Comparison of ENCODE assay signal across 17 cellular contexts in genomic region chr2:47232738-47233415, GRCh38. TPM values are rescaled to one million over a fixed set of nuclear protein-coding genes. Genes with fewer than 3 reads are reported as not detected.
A peak's percentile ranks its signal among the peaks of the same experiment; 100 is the strongest.
DNase-seq lines count a peak whose midpoint lies in the region; TF ChIP-seq lines count a peak whose summit lies in the region.
"Had no signal": no experiment of that assay in that cellular context is flagged by ENCODE, and none has a peak within 500 bp of the region (broad histone marks: within the 10 kb centered on the region; RNA-seq: fewer than 3 reads in every experiment).

No MANE protein-coding gene starts in this region.

- peak; percentile 92 for DNase-seq in DMS53 (lab: John Stamatoyannopoulos, UW)
- DNase-seq in NCI-H1105 treated with DMSO at 0.1 percent for 48 hours (lab: John Stamatoyannopoulos, UW): peak; percentile 3
- DNase-seq in SHP77 treated with DMSO at 0.1 percent for 48 hours (lab: John Stamatoyannopoulos, UW): peak; percentile 91
- peak; percentile 54 for DNase-seq in kidney tubule cell (ENCODE audit: low spot score)
- no peak for DNase-seq in neural progenitor cell (ENCODE audit: low spot score)
- DNase-seq in NCI-H2171 treated with DMSO at 0.1 percent for 48 hours (lab: John Stamatoyannopoulos, UW): no peak
- no peak for DNase-seq in stomach
- DNase-seq: activated effector memory CD4-positive, alpha-beta T cell treated with Interleukin-2 at 50 U/mL for 16 hours; hypothalamus; NCI-H1436 treated with DMSO at 0.1 percent for 48 hours; NK-92 treated with Interleukin-12 subunit alpha and Interleukin-12 subunit beta, amount 100 ng/mL, for 24 hours; small intestine; stimulated activated naive CD4-positive, alpha-beta T cell had no signal

- H3K9me3 Mint-ChIP-seq in neural progenitor cell: peaks cover 3% of the 10 kb centered on the region
- H3K9me3 Mint-ChIP-seq: dendritic cell treated with granulocyte-macrophage colony-stimulating factor and Interleukin-4, amounts not matched to agents 40 ng/mL and 50 ng/mL, for 4 days had no signal

- H3K27ac Mint-ChIP-seq in neural progenitor cell: no peak overlapping the region
- H3K27ac Mint-ChIP-seq: dendritic cell treated with granulocyte-macrophage colony-stimulating factor and Interleukin-4, amounts not matched to agents 40 ng/mL and 50 ng/mL, for 4 days had no signal

- H3K4me3 ChIP-seq in neural progenitor cell (no peak overlapping the region), stomach (no peak overlapping the region)
- H3K4me3 ChIP-seq: ascending aorta had no signal

- no peak for TF ChIP-seq EP300 in stomach (IDR thresholded peaks at IDR 0.05)

- TF ChIP-seq CTCF in neural progenitor cell (IDR thresholded peaks at IDR 0.05): no peak
- TF ChIP-seq CTCF in stomach (IDR thresholded peaks at IDR 0.05): no peak

- H3K27me3 ChIP-seq in neural progenitor cell: no peaks in the 10 kb centered on the region
- no peaks in the 10 kb centered on the region for H3K27me3 ChIP-seq in stomach
- H3K27me3 ChIP-seq: ascending aorta had no signal

- no peak overlapping the region for H3K4me3 Mint-ChIP-seq in neural progenitor cell
- H3K4me3 Mint-ChIP-seq: dendritic cell treated with granulocyte-macrophage colony-stimulating factor and Interleukin-4, amounts not matched to agents 40 ng/mL and 50 ng/mL, for 4 days had no signal

- WGBS in stomach, 5 donors: 83 to 90% (median 87%) methylated on average over 8 of the region's 8 CpGs

- no peak overlapping the region for H3K27ac ChIP-seq in neural progenitor cell
- H3K27ac ChIP-seq in stomach: no peak overlapping the region
- H3K27ac ChIP-seq: ascending aorta, C4-2B, parathyroid adenoma had no signal

- no peaks in the 10 kb centered on the region for H3K79me2 ChIP-seq in neural progenitor cell (ENCODE audit: low read depth)
- H3K79me2 ChIP-seq: parathyroid adenoma had no signal

- no peaks in the 10 kb centered on the region for H4K20me1 ChIP-seq in neural progenitor cell (ENCODE audit: low read depth)

- H3K4me1 Mint-ChIP-seq in neural progenitor cell: peaks cover 63% of the 10 kb centered on the region

- H2AFZ ChIP-seq in neural progenitor cell (replicated peaks): no peak overlapping the region
- H2AFZ ChIP-seq: parathyroid adenoma had no signal

- H3K36me3 ChIP-seq in neural progenitor cell: no peaks in the 10 kb centered on the region
- no peaks in the 10 kb centered on the region for H3K36me3 ChIP-seq in stomach
- H3K36me3 ChIP-seq: ascending aorta had no signal

- H3K9me3 ChIP-seq in neural progenitor cell (ENCODE audit: low read depth) (no peaks in the 10 kb centered on the region), stomach (no peaks in the 10 kb centered on the region)
- H3K9me3 ChIP-seq: ascending aorta had no signal

- no peak overlapping the region for H3K9ac ChIP-seq in neural progenitor cell
- H3K9ac ChIP-seq: parathyroid adenoma had no signal

- peaks cover 4% of the 10 kb centered on the region for H3K27me3 Mint-ChIP-seq in neural progenitor cell (ENCODE audit: insufficient read depth, low read depth)

- H3K4me1 ChIP-seq in neural progenitor cell (peaks cover 32% of the 10 kb centered on the region), stomach (peaks cover 0 to 7% (median 3%) of the 10 kb centered on the region in 4 donors)
- H3K4me1 ChIP-seq: parathyroid adenoma had no signal

- no peak overlapping the region for H3K4me2 ChIP-seq in neural progenitor cell

- peaks cover 4% of the 10 kb centered on the region for H3F3A ChIP-seq in neural progenitor cell (ENCODE audit: low read depth)

- no peak for TF ChIP-seq POLR2A in stomach (IDR thresholded peaks at IDR 0.05)

- intact Hi-C loops in stomach (cut with DNase I; ENCODE audit: low total_unique reads): no loop called here

- no peaks in the 10 kb centered on the region for H3K36me3 Mint-ChIP-seq in neural progenitor cell

RNA-seq across cellular contexts. Expression of gene CALM2, which starts 56.6 kb away (rescaled TPM):
- total RNA-seq in neural progenitor cell (ENCODE audit: low replicate concordance) (440 and 768 TPM in 2 replicates), stomach (100 to 1,000 TPM; 193 to 700 (median 438) TPM)
- polyA plus RNA-seq in stomach: 100 to 1,000 TPM; 392 to 541 (median 413) TPM

Comparison
In these comparisons a context has a peak if more than half of its experiments do, and no peak if none do; other contexts are left out.
1. DNase-seq: peak in DMS53 (single experiment), NCI-H1105 treated with DMSO at 0.1 percent for 48 hours (single experiment), SHP77 treated with DMSO at 0.1 percent for 48 hours (single experiment) and kidney tubule cell (single experiment); none in neural progenitor cell (single experiment), NCI-H2171 treated with DMSO at 0.1 percent for 48 hours (single experiment) and stomach (single experiment).